In the genomic region with DNA sequence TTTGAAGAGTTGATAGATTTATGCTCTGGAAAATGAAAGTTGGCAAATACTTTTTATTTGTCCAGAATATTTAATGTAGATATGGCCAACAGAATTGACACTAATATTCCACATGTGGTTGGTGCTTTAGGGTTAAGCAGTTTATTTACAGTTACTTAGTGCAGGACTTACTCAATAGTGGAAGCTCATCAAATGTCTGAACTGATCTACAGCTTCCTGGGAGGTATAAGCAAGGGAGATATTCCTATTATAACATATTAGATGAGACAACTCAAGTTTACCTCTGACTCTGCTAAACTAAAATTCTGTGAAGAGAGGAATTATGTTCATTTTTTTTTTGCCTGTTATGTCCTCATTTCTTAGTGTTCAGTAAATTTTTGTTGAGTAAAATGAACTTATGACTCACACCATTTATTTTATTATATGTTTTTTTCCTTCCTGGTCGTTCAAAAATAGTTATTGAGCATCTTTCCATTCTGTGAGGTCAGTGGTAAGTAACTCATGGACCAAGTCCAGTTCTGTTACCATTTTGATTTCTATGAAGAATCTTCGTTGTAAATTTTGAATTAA, we compare ENCODE assay signal across 25 cellular contexts. TPM values are rescaled to one million over a fixed set of nuclear protein-coding genes. Genes with fewer than 3 reads are reported as not detected.
DNase-seq lines count a peak whose midpoint lies in the region; ATAC-seq and TF ChIP-seq lines count a peak whose summit lies in the region.
"Had no signal": no experiment of that assay in that cellular context is flagged by ENCODE, and none has a peak within 500 bp of the region (broad histone marks: within the 10 kb centered on the region; RNA-seq: fewer than 3 reads in every experiment).

No MANE protein-coding gene starts in this region.

- peak overlapping the region; percentile 47 for H3K27ac ChIP-seq in RWPE2 (ENCODE audit: poor library complexity, severe bottlenecking)
- H3K27ac ChIP-seq in foreskin keratinocyte: no peak overlapping the region

- H3K9me3 ChIP-seq in RWPE2 (ENCODE audit: severe bottlenecking): no peaks in the 10 kb centered on the region
- H3K9me3 ChIP-seq: heart right ventricle had no signal

- H3K4me1 Mint-ChIP-seq in nephron progenitor cell: peaks cover 7% of the 10 kb centered on the region
- peaks cover 5% of the 10 kb centered on the region for H3K4me1 Mint-ChIP-seq in activated T-cell treated with anti-CD3 and anti-CD28 coated beads, Interleukin-2, amount 50 U/mL, for 72 hours (ENCODE audit: low read depth)

- peaks cover 21% of the 10 kb centered on the region for H3K36me3 ChIP-seq in RWPE2 (ENCODE audit: low read depth)

- H3K4me3 ChIP-seq in RWPE2 (ENCODE audit: severe bottlenecking): no peak overlapping the region
- H3K4me3 ChIP-seq: heart right ventricle had no signal

- peaks cover 89% of the 10 kb centered on the region for H3K36me3 Mint-ChIP-seq in nephron progenitor cell (ENCODE audit: low read depth)
- peaks cover 0 to 1% of the 10 kb centered on the region in 2 donors for H3K36me3 Mint-ChIP-seq in activated T-cell treated with anti-CD3 and anti-CD28 coated beads, Interleukin-2, amount 50 U/mL, for 72 hours (ENCODE audit: insufficient read depth in 2 of 2)

- no peak overlapping the region for H3K4me3 Mint-ChIP-seq in nephron progenitor cell
- no peak overlapping the region for H3K4me3 Mint-ChIP-seq in activated T-cell treated with anti-CD3 and anti-CD28 coated beads, Interleukin-2, amount 50 U/mL, for 72 hours
- H3K4me3 Mint-ChIP-seq: activated CD8-positive, alpha-beta T cell treated with anti-CD3 and anti-CD28 coated beads for 36 hours; CD4-positive, alpha-beta T cell; dendritic cell treated with granulocyte-macrophage colony-stimulating factor and Interleukin-4, amounts not matched to agents 40 ng/mL and 50 ng/mL, for 4 days; nephron had no signal

- no peaks in the 10 kb centered on the region for H3K27me3 ChIP-seq in RWPE2 (ENCODE audit: insufficient read depth, poor library complexity, severe bottlenecking)
- H3K27me3 ChIP-seq in foreskin keratinocyte: no peaks in the 10 kb centered on the region
- H3K27me3 ChIP-seq: heart right ventricle had no signal

- peaks cover 5% of the 10 kb centered on the region for H3K9me3 Mint-ChIP-seq in nephron progenitor cell
- no peaks in the 10 kb centered on the region for H3K9me3 Mint-ChIP-seq in activated T-cell treated with anti-CD3 and anti-CD28 coated beads, Interleukin-2, amount 50 U/mL, for 72 hours
- H3K9me3 Mint-ChIP-seq: activated CD8-positive, alpha-beta T cell treated with anti-CD3 and anti-CD28 coated beads for 36 hours; CD4-positive, alpha-beta T cell; dendritic cell treated with granulocyte-macrophage colony-stimulating factor and Interleukin-4, amounts not matched to agents 40 ng/mL and 50 ng/mL, for 4 days; nephron had no signal

- peaks cover 18% of the 10 kb centered on the region for H3K4me1 ChIP-seq in RWPE2 (ENCODE audit: insufficient read depth, poor library complexity, severe bottlenecking)
- H3K4me1 ChIP-seq in foreskin keratinocyte: peaks cover 6% of the 10 kb centered on the region

- no peak for TF ChIP-seq CTCF in RWPE2 (IDR thresholded peaks at IDR 0.05; ENCODE audit: poor library complexity, severe bottlenecking)
- TF ChIP-seq CTCF in nephron progenitor cell (IDR thresholded peaks at IDR 0.05): no peak
- TF ChIP-seq CTCF in foreskin keratinocyte (conservative IDR thresholded peaks at IDR 0.05): no peak

- no peak for ATAC-seq in RWPE2 (ENCODE audit: low read depth)
- ATAC-seq in foreskin keratinocyte: no peak
- ATAC-seq in activated T-cell treated with anti-CD3 and anti-CD28 coated beads, Interleukin-2, amount 50 U/mL, for 72 hours (replicated peaks in 1 of 2): no peak
- no peak for ATAC-seq in HG03460 (IDR thresholded peaks at IDR 0.05; ENCODE audit: unreplicated experiment)
- ATAC-seq: activated CD4-positive, CD25-positive, alpha-beta regulatory T cell treated with anti-CD3 and anti-CD28 coated beads, Interleukin-2, amount 50 U/mL, for 24 hours; activated CD8-positive, alpha-beta T cell treated with anti-CD3 and anti-CD28 coated beads for 36 hours; heart right ventricle; left colon; sciatic nerve had no signal

- H3K27ac Mint-ChIP-seq in nephron progenitor cell: peak overlapping the region; percentile 64
- no peak overlapping the region for H3K27ac Mint-ChIP-seq in activated T-cell treated with anti-CD3 and anti-CD28 coated beads, Interleukin-2, amount 50 U/mL, for 72 hours
- H3K27ac Mint-ChIP-seq: activated CD8-positive, alpha-beta T cell treated with anti-CD3 and anti-CD28 coated beads for 36 hours; CD4-positive, alpha-beta T cell; dendritic cell treated with granulocyte-macrophage colony-stimulating factor and Interleukin-4, amounts not matched to agents 40 ng/mL and 50 ng/mL, for 4 days had no signal

- DNase-seq in EL: peak; percentile 13
- no peak for DNase-seq in RWPE2 (ENCODE audit: low spot score)
- peak; percentile 49 for DNase-seq in fibroblast of gingiva (ENCODE audit: low read depth)
- no peak for DNase-seq in nephron progenitor cell
- DNase-seq in foreskin keratinocyte: no peak
- no peak for DNase-seq in activated T-cell treated with anti-CD3 and anti-CD28 coated beads, Interleukin-2, amount 50 U/mL, for 72 hours
- DNase-seq in Kasumi-1 (lab: John Stamatoyannopoulos, UW): no peak
- DNase-seq: activated CD8-positive, alpha-beta T cell treated with anti-CD3 and anti-CD28 coated beads for 36 hours; CD4-positive, alpha-beta T cell; DMS 273 treated with DMSO at 0.1 percent for 48 hours; heart right ventricle; KG1; left colon; NCI-H1694; NCI-H2171 treated with DMSO at 0.1 percent for 48 hours; NCI-H524; posterior cingulate gyrus; SIG-M5; T-helper 1 cell; trophoblast cell had no signal

- peaks cover 3% of the 10 kb centered on the region for H3K27me3 Mint-ChIP-seq in nephron progenitor cell (ENCODE audit: low read depth, poor library complexity)
- no peaks in the 10 kb centered on the region for H3K27me3 Mint-ChIP-seq in activated T-cell treated with anti-CD3 and anti-CD28 coated beads, Interleukin-2, amount 50 U/mL, for 72 hours (ENCODE audit: low read depth)
- H3K27me3 Mint-ChIP-seq: activated CD8-positive, alpha-beta T cell treated with anti-CD3 and anti-CD28 coated beads for 36 hours; CD4-positive, alpha-beta T cell; dendritic cell treated with granulocyte-macrophage colony-stimulating factor and Interleukin-4, amounts not matched to agents 40 ng/mL and 50 ng/mL, for 4 days had no signal

RNA-seq across cellular contexts. Expression of a gene that starts 13.6 kb away (rescaled TPM):
- total RNA-seq in foreskin keratinocyte: 22.7 and 23.2 TPM in 2 replicates
- 14.9 and 15.0 TPM in 2 replicates for polyA plus RNA-seq in foreskin keratinocyte
- 10 to 100 TPM; 40.1 to 48.9 TPM for total RNA-seq in activated T-cell treated with anti-CD3 and anti-CD28 coated beads, Interleukin-2, amount 50 U/mL, for 72 hours

Comparison
In these comparisons a context has a peak if more than half of its experiments do, and no peak if none do; other contexts are left out.
1. DNase-seq: peak in EL (single experiment) and fibroblast of gingiva (single experiment); none in RWPE2 (single experiment), nephron progenitor cell (single experiment), foreskin keratinocyte (0 of 2), activated T-cell treated with anti-CD3 and anti-CD28 coated beads, Interleukin-2, amount 50 U/mL, for 72 hours (0 of 2) and Kasumi-1 (0 of 2).